Comparison of ENCODE assay signal across 8 cellular contexts in the genomic region with DNA sequence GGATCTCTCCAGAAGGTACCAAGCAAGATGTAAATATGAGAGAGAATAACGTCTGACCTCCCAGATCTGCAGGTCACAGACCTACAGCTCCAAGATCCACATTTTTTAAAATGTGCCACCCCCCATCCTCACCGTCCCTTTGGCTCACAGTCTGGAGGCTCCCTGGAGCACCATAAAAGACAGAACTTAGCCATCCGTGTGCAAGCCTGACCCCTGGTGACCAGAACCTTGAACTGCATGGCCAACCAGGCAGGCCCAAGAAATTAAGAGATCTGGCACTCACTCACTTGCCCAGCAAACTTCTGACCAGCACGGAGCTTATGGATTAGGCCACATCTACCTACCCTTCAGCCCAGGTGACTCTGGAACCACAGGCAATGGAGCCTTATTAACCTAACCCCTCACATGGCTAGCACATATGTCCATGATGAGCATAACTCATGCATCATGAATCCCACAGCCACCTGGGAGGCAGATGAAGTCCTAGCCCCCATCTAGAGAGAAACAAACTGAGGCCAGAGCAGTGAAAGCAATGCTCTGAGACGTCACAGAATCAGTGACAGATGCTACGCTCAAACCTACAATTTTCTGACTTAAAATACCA.
DNase-seq lines count a peak whose midpoint lies in the region; ATAC-seq, FAIRE-seq and TF ChIP-seq lines count a peak whose summit lies in the region.

No MANE protein-coding gene starts in this region.

- H3K4me1 ChIP-seq in ACC112 (ENCODE audit: control insufficient read depth, insufficient read depth, low read length, unreplicated experiment), result peaks cover 45% of the 10 kb centered on the region
- H3K4me1 ChIP-seq in endothelial cell of umbilical vein (ENCODE audit: control insufficient read depth, extremely low read depth, insufficient read depth, low read length), result peaks cover 4% of the 10 kb centered on the region

- H3K9me3 ChIP-seq in endothelial cell of umbilical vein (replicated peaks; ENCODE audit: control insufficient read depth, insufficient read depth, low read length), result no peaks in the 10 kb centered on the region

- TF ChIP-seq CTCF in endothelial cell of umbilical vein (IDR thresholded peaks at IDR 0.05; ENCODE audit: extremely low read depth in 1 of 2, insufficient read depth in 1 of 2, low read depth in 1 of 2, low read length in 2 of 2), result peak; percentile 89 to 90

- DNase-seq in GM12892 (ENCODE audit: insufficient read length) (no peak), NCI-H82 treated with DMSO at 0.1 percent for 48 hours (lab: John Stamatoyannopoulos, UW; ENCODE audit: unreplicated experiment) (peak; percentile 47), endothelial cell of umbilical vein (ENCODE audit: low read depth, low spot score) (peak; percentile 77), mucosa of gallbladder (ENCODE audit: low spot score) (peak; percentile 83)
- DNase-seq in activated CD8-positive, alpha-beta memory T cell treated with anti-CD3 and anti-CD28 coated beads for 4 hours (ENCODE audit: low read depth in 2 of 2), result peak; percentile 43 to 62
- DNase-seq in stimulated activated naive CD4-positive, alpha-beta T cell treated with Interleukin-2 at 50 U/mL for 16 hours (lab: John Stamatoyannopoulos, UW), result peak; percentile 63

- H2AFZ ChIP-seq in ACC112 (ENCODE audit: low read length, unreplicated experiment), result no peak overlapping the region
- H2AFZ ChIP-seq in endothelial cell of umbilical vein (ENCODE audit: low read depth, low read length), result no peak overlapping the region

- CTCF ChIA-PET in endothelial cell of umbilical vein (lab: Charles Lee), result interaction anchor here (0.6 to 3.7 kb wide), 26 partner anchors 8 to 1012 kb away, joined by 3 to 15 read pairs (median 4); no protein-coding TSS in a partner anchor

- H3K79me2 ChIP-seq in ACC112 (ENCODE audit: control insufficient read depth, insufficient read depth, low read length, unreplicated experiment) (no peaks in the 10 kb centered on the region), endothelial cell of umbilical vein (ENCODE audit: control insufficient read depth, insufficient read depth, low read length) (no peaks in the 10 kb centered on the region)

- H3K9ac ChIP-seq in endothelial cell of umbilical vein (replicated peaks; ENCODE audit: extremely low read depth, insufficient read depth, low read length), result no peak overlapping the region

- FAIRE-seq in GM12892 (lab: Jason Lieb, UNC), result peak; percentile 77
- FAIRE-seq in endothelial cell of umbilical vein (lab: Jason Lieb, UNC), result peak; percentile 89

- BruUV-seq in endothelial cell of umbilical vein (replicated peaks; lab: Mats Ljungman, UMichigan), result no TSS peak

- H4K20me1 ChIP-seq in endothelial cell of umbilical vein (replicated peaks; ENCODE audit: control insufficient read depth, extremely low read depth, insufficient read depth, low read length), result no peaks in the 10 kb centered on the region

- no peak overlapping the region for H3K4me2 ChIP-seq in endothelial cell of umbilical vein (ENCODE audit: insufficient read depth, low read length)

- intact Hi-C loops in endothelial cell of umbilical vein (cut with micrococcal nuclease), result loop anchor here (1.0 to 5.0 kb wide), 7 partner anchors 27 to 1012 kb away; partner anchors contain the start of gene TLE3

- 0 out of 2 replicates have a peak, but pooled peaks cover 5% of the 10 kb centered on the region for H3K27me3 ChIP-seq in ACC112 (ENCODE audit: insufficient read depth, low read length)
- peaks cover 0 to 4% of the 10 kb centered on the region in 2 experiments for H3K27me3 ChIP-seq in endothelial cell of umbilical vein (ENCODE audit: control insufficient read depth in 2 of 2, insufficient read depth in 2 of 2, low read length in 2 of 2)

- TF ChIP-seq POLR2A in GM12892 (IDR thresholded peaks at IDR 0.05; ENCODE audit: low read depth, low read length) (no peak), endothelial cell of umbilical vein (IDR thresholded peaks at IDR 0.05; ENCODE audit: low read depth, low read length) (no peak)

- ATAC-seq in HG02938 (IDR thresholded peaks at IDR 0.05; ENCODE audit: unreplicated experiment), result no peak

- H3K4me3 ChIP-seq in ACC112 (ENCODE audit: low read depth, low read length) (no peak overlapping the region), endothelial cell of umbilical vein (replicated peaks in 1 of 3; ENCODE audit: insufficient read depth in 1 of 3, low read depth in 1 of 3, low read length in 3 of 3) (no peak overlapping the region)

- dilution Hi-C loops in endothelial cell of umbilical vein (cut with MboI; ENCODE audit: extremely low pct_ligation_motif_present, low sequenced_read_pairs), result no loop called here

- H3K9me1 ChIP-seq in endothelial cell of umbilical vein (replicated peaks; ENCODE audit: control insufficient read depth, extremely low read depth, insufficient read depth, low read length), result no peaks in the 10 kb centered on the region

- H3K27ac ChIP-seq in ACC112 (ENCODE audit: low read depth, low read length), result peak overlapping the region; percentile 86; the same call in 1 of the 2 replicates
- H3K27ac ChIP-seq in endothelial cell of umbilical vein (ENCODE audit: insufficient read depth, low read depth, low read length), result no peak overlapping the region

- POLR2A ChIA-PET in endothelial cell of umbilical vein (lab: Charles Lee), result no interaction called here

- H3K36me3 ChIP-seq in ACC112 (ENCODE audit: insufficient read depth, low read length) (no peaks in the 10 kb centered on the region), endothelial cell of umbilical vein (ENCODE audit: control insufficient read depth in 2 of 2, extremely low read depth in 1 of 2, insufficient read depth in 2 of 2, low read length in 2 of 2) (no peaks in the 10 kb centered on the region)

TF ChIP-seq in endothelial cell of umbilical vein, 7 proteins besides CTCF, POLR2A, EP300 and RAD21:
- TF ChIP-seq POLR2AphosphoS5 (IDR thresholded peaks at IDR 0.05; ENCODE audit: insufficient read depth, low read depth, low read length), result no peak
- TF ChIP-seq MYC (IDR thresholded peaks at IDR 0.05; ENCODE audit: low read depth, low read length), result no peak
- no peak for TF ChIP-seq JUN (IDR thresholded peaks at IDR 0.05; ENCODE audit: borderline replicate concordance, insufficient read depth, insufficient read length, low read depth)
- no peak for TF ChIP-seq FOS (IDR thresholded peaks at IDR 0.05; ENCODE audit: borderline replicate concordance, insufficient read depth, low read length)
- TF ChIP-seq GATA2 (IDR thresholded peaks at IDR 0.05; ENCODE audit: insufficient read depth, insufficient read length, low read depth, low read length), result no peak
- no peak for TF ChIP-seq EZH2 (IDR thresholded peaks at IDR 0.05; ENCODE audit: borderline replicate concordance, low read depth, low read length, severe bottlenecking)
- TF ChIP-seq MAX (IDR thresholded peaks at IDR 0.05; ENCODE audit: insufficient read depth, insufficient read length), result no peak
